In genomic region chr22:23837496-23837859, GRCh38 we compare ENCODE assay signal across 15 cellular contexts. TPM values are rescaled to one million over a fixed set of nuclear protein-coding genes. Genes with fewer than 3 reads are reported as not detected.
DNase-seq lines count a peak whose midpoint lies in the region; ATAC-seq and TF ChIP-seq lines count a peak whose summit lies in the region.
"Had no signal": no experiment of that assay in that cellular context is flagged by ENCODE, and none has a peak within 500 bp of the region (broad histone marks: within the 10 kb centered on the region; RNA-seq: fewer than 3 reads in every experiment).

No MANE protein-coding gene starts in this region.

- H3K36me3 Mint-ChIP-seq in activated CD4-positive, alpha-beta T cell treated with anti-CD3 and anti-CD28 coated beads, Interleukin-2, amount 10 ng/mL, durations not matched to agents 24 days and 14 days (ENCODE audit: low read depth): peaks cover 7% of the 10 kb centered on the region
- H3K36me3 Mint-ChIP-seq in chondrocyte (ENCODE audit: low read depth): peaks cover 6% of the 10 kb centered on the region

- peaks cover 26 to 40% of the 10 kb centered on the region in 2 donors for H3K36me3 ChIP-seq in neuronal stem cell (replicated peaks in 1 of 2; ENCODE audit: control insufficient read depth in 2 of 2, insufficient read depth in 2 of 2, low read length in 2 of 2)

- H3K4me3 Mint-ChIP-seq in activated CD4-positive, alpha-beta T cell treated with anti-CD3 and anti-CD28 coated beads, Interleukin-2, amount 10 ng/mL, durations not matched to agents 24 days and 14 days: peak overlapping the region; percentile 69
- H3K4me3 Mint-ChIP-seq in chondrocyte (ENCODE audit: unreplicated experiment): no peak overlapping the region

- peaks cover 0 to 2% of the 10 kb centered on the region in 2 donors for H3K9me3 ChIP-seq in neuronal stem cell (replicated peaks in 1 of 2; ENCODE audit: control insufficient read depth in 2 of 2, insufficient read depth in 1 of 2, low read depth in 1 of 2, low read length in 2 of 2)
- H3K9me3 ChIP-seq: esophagus squamous epithelium, SJCRH30, thyroid gland had no signal

- H3K14ac ChIP-seq in neuronal stem cell (ENCODE audit: low read length): no peak overlapping the region

- H3K4me2 ChIP-seq in neuronal stem cell (ENCODE audit: insufficient read depth, low read length, poor library complexity, severe bottlenecking): no peak overlapping the region

- H4K8ac ChIP-seq in neuronal stem cell (ENCODE audit: low read depth, low read length): no peak overlapping the region

- H2BK15ac ChIP-seq in neuronal stem cell (ENCODE audit: low read length): no peak overlapping the region

- no peak overlapping the region for H2BK5ac ChIP-seq in neuronal stem cell (ENCODE audit: low read length)

- TF ChIP-seq CTCF in LNCaP clone FGC (IDR thresholded peaks at IDR 0.05; ENCODE audit: control insufficient read depth, extremely low read depth, insufficient read depth): no peak
- TF ChIP-seq CTCF in chondrocyte (IDR thresholded peaks at IDR 0.05): no peak

- no peak for ATAC-seq in HG03439 (IDR thresholded peaks at IDR 0.05; ENCODE audit: unreplicated experiment)

- H3K18ac ChIP-seq in neuronal stem cell (ENCODE audit: low read length): no peak overlapping the region

- H3K4ac ChIP-seq in neuronal stem cell (ENCODE audit: low read length): no peak overlapping the region

- H3K4me1 Mint-ChIP-seq in activated CD4-positive, alpha-beta T cell treated with anti-CD3 and anti-CD28 coated beads, Interleukin-2, amount 10 ng/mL, durations not matched to agents 24 days and 14 days: peaks cover 24% of the 10 kb centered on the region
- H3K4me1 Mint-ChIP-seq in chondrocyte (ENCODE audit: low read depth): peaks cover 39% of the 10 kb centered on the region

- H3K27ac Mint-ChIP-seq in activated CD4-positive, alpha-beta T cell treated with anti-CD3 and anti-CD28 coated beads, Interleukin-2, amount 10 ng/mL, durations not matched to agents 24 days and 14 days: no peak overlapping the region
- H3K27ac Mint-ChIP-seq in chondrocyte (ENCODE audit: unreplicated experiment): no peak overlapping the region

- H2BK120ac ChIP-seq in neuronal stem cell (ENCODE audit: low read depth, low read length): no peak overlapping the region

- H3K4me1 ChIP-seq in neuronal stem cell (ENCODE audit: control insufficient read depth in 2 of 2, insufficient read depth in 1 of 2, low read depth in 1 of 2, low read length in 2 of 2): peaks cover 9 to 16% of the 10 kb centered on the region in 2 donors

- no peaks in the 10 kb centered on the region for H3K9me3 Mint-ChIP-seq in activated CD4-positive, alpha-beta T cell treated with anti-CD3 and anti-CD28 coated beads, Interleukin-2, amount 10 ng/mL, durations not matched to agents 24 days and 14 days
- H3K9me3 Mint-ChIP-seq in chondrocyte (ENCODE audit: low read depth): no peaks in the 10 kb centered on the region

- WGBS in neuronal stem cell (ENCODE audit: extremely low coverage in 2 of 2, insufficient read length in 2 of 2, insufficient replicate concordance in 1 of 2), 2 donors: no CpG with 5 or more reads among the region's 12 CpGs

- DNase-seq in activated CD4-positive, alpha-beta T cell treated with anti-CD3 and anti-CD28 coated beads, Interleukin-2, amount 10 ng/mL, durations not matched to agents 24 days and 14 days: no peak
- no peak for DNase-seq in activated CD4-positive, alpha-beta T cell treated with anti-CD3 and anti-CD28 coated beads for 48 hours
- no peak for DNase-seq in LNCaP clone FGC (ENCODE audit: low read depth)
- DNase-seq in chondrocyte (ENCODE audit: low spot score): peak; percentile 88
- DNase-seq in neuronal stem cell (ENCODE audit: low spot score): no peak
- no peak for DNase-seq in DMS79 treated with DMSO at 0.1 percent for 48 hours (lab: John Stamatoyannopoulos, UW)
- no peak for DNase-seq in SHP77 treated with DMSO at 0.1 percent for 48 hours (lab: John Stamatoyannopoulos, UW)
- DNase-seq: brain microvascular endothelial cell, esophagus squamous epithelium, NCI-H2171, SJCRH30, thyroid gland had no signal

- no peak overlapping the region for H2AK5ac ChIP-seq in neuronal stem cell (ENCODE audit: low read depth, low read length)

- H3K9ac ChIP-seq in neuronal stem cell (ENCODE audit: low read depth, low read length, poor library complexity): no peak overlapping the region

- H2BK12ac ChIP-seq in neuronal stem cell (ENCODE audit: low read length): no peak overlapping the region

- no peak overlapping the region for H4K91ac ChIP-seq in neuronal stem cell (ENCODE audit: low read depth, low read length, poor library complexity)

- intact Hi-C loops in activated CD4-positive, alpha-beta T cell treated with anti-CD3 and anti-CD28 coated beads, Interleukin-2, amount 10 ng/mL, durations not matched to agents 24 days and 14 days (cut with micrococcal nuclease): loop anchor here (10.0 kb wide), 1 partner anchor 123 kb away; no protein-coding TSS in a partner anchor

- H3K27me3 ChIP-seq in neuronal stem cell (ENCODE audit: control insufficient read depth in 3 of 3, insufficient read depth in 3 of 3, low read depth in 1 of 3, low read length in 3 of 3): peaks cover 0 to 3% (median 0%) of the 10 kb centered on the region in 3 experiments
- H3K27me3 ChIP-seq: brain microvascular endothelial cell, esophagus squamous epithelium, SJCRH30, thyroid gland had no signal

- no peak overlapping the region for H2AFZ ChIP-seq in neuronal stem cell (ENCODE audit: low read length)

- H3K79me1 ChIP-seq in neuronal stem cell (ENCODE audit: low read depth, low read length): no peaks in the 10 kb centered on the region

- H3K23ac ChIP-seq in neuronal stem cell (ENCODE audit: low read depth, low read length, poor library complexity): peak overlapping the region; percentile 57

- peak overlapping the region; percentile 61 for H3K4me3 ChIP-seq in LNCaP clone FGC (ENCODE audit: low read depth, low read length)
- no peak overlapping the region for H3K4me3 ChIP-seq in neuronal stem cell (ENCODE audit: low read length in 2 of 2)
- H3K4me3 ChIP-seq: SJCRH30 had no signal

- H3K27ac ChIP-seq in neuronal stem cell (replicated peaks; ENCODE audit: low read length): no peak overlapping the region
- H3K27ac ChIP-seq: brain microvascular endothelial cell, SJCRH30, thyroid gland had no signal

- H3K27me3 Mint-ChIP-seq in activated CD4-positive, alpha-beta T cell treated with anti-CD3 and anti-CD28 coated beads, Interleukin-2, amount 10 ng/mL, durations not matched to agents 24 days and 14 days: peaks cover 11% of the 10 kb centered on the region
- no peaks in the 10 kb centered on the region for H3K27me3 Mint-ChIP-seq in chondrocyte (ENCODE audit: low read depth)

RNA-seq across cellular contexts. Expression of gene DERL3, which starts 1.3 kb away (rescaled TPM):
- 13.4 and 14.8 TPM in 2 replicates for total RNA-seq in activated CD4-positive, alpha-beta T cell treated with anti-CD3 and anti-CD28 coated beads, Interleukin-2, amount 10 ng/mL, durations not matched to agents 24 days and 14 days
- total RNA-seq in chondrocyte: 1.3 to 4.6 TPM (median 2.0 TPM) in 3 replicates
- 4.2 TPM for polyA plus RNA-seq in neuronal stem cell (2013, experiment 1 of 2)
- 4.5 TPM for polyA plus RNA-seq in neuronal stem cell (2013, experiment 2 of 2)
- total RNA-seq: G401, HT1080, SJCRH30 had no signal

RNA-seq across cellular contexts. Expression of gene SLC2A11, which starts 20.2 kb away (rescaled TPM):
- total RNA-seq in activated CD4-positive, alpha-beta T cell treated with anti-CD3 and anti-CD28 coated beads, Interleukin-2, amount 10 ng/mL, durations not matched to agents 24 days and 14 days: 8.0 and 9.3 TPM in 2 replicates
- 14.5 to 14.9 TPM (median 14.8 TPM) in 3 replicates for total RNA-seq in chondrocyte
- 11.4 TPM for polyA plus RNA-seq in neuronal stem cell (2013, experiment 1 of 2)
- polyA plus RNA-seq in neuronal stem cell (2013, experiment 2 of 2): 10.5 TPM
- total RNA-seq: G401 had no signal

RNA-seq across cellular contexts. Expression of gene SMARCB1, which starts 50.7 kb away (rescaled TPM):
- total RNA-seq in activated CD4-positive, alpha-beta T cell treated with anti-CD3 and anti-CD28 coated beads, Interleukin-2, amount 10 ng/mL, durations not matched to agents 24 days and 14 days: 89.9 and 92.2 TPM in 2 replicates
- 102 to 133 TPM (median 114 TPM) in 3 replicates for total RNA-seq in chondrocyte
- 118 TPM for polyA plus RNA-seq in neuronal stem cell (2013, experiment 1 of 2)
- 112 TPM for polyA plus RNA-seq in neuronal stem cell (2013, experiment 2 of 2)
- total RNA-seq: G401 had no signal

RNA-seq across cellular contexts. Expression of gene MIF, which starts 56.7 kb away (rescaled TPM):
- total RNA-seq in activated CD4-positive, alpha-beta T cell treated with anti-CD3 and anti-CD28 coated beads, Interleukin-2, amount 10 ng/mL, durations not matched to agents 24 days and 14 days: 1,352 and 1,382 TPM in 2 replicates
- 466 to 518 TPM (median 502 TPM) in 3 replicates for total RNA-seq in chondrocyte
- 1,002 TPM for polyA plus RNA-seq in neuronal stem cell (2013, experiment 1 of 2)
- 970 TPM for polyA plus RNA-seq in neuronal stem cell (2013, experiment 2 of 2)
- total RNA-seq: G401 had no signal
